Comparison of ENCODE assay signal across 21 cellular contexts in the genomic region with DNA sequence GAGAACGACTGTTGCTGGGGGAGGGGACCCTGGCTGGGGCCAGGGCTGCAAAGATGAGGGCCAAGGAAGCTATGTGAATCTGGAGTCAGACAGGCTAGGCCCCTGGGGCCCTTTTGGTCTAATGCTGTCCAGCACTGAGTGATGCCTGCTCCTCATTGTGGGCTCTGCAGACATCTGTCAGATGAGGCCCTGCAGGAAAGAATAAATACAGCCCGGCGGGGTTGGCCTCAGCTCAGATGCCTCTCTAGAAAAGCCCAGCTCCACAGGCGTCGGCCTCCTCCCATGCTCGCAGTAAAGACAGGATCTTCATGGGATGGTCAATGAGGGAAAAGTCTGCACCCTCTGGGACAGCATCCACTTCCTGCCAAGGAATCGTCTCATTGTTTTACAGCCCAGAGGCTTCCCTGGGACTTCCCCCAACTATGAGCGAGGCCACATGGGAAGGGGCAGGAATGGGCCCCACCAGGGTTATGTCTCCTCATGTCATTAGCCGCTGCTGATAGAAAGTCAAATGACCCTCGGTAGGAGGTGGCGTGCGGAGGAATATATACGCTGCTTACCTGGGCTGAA.
DNase-seq lines count a peak whose midpoint lies in the region; ATAC-seq, FAIRE-seq and TF ChIP-seq lines count a peak whose summit lies in the region.
"Had no signal": no experiment of that assay in that cellular context is flagged by ENCODE, and none has a peak within 500 bp of the region (broad histone marks: within the 10 kb centered on the region; RNA-seq: fewer than 3 reads in every experiment).

No MANE protein-coding gene starts in this region.

- no peak overlapping the region for H3K4me3 ChIP-seq in BLaER1
- H3K4me3 ChIP-seq in GM23338 = no peak overlapping the region
- H3K4me3 ChIP-seq in H1 (ENCODE audit: extremely low read depth in 1 of 4, insufficient read depth in 2 of 4, low read depth in 3 of 4, low read length in 4 of 4) = no peak overlapping the region
- H3K4me3 ChIP-seq: GM12878 had no signal

- H3K27me3 ChIP-seq in BLaER1 = no peaks in the 10 kb centered on the region
- H3K27me3 ChIP-seq in GM23338 (ENCODE audit: insufficient read depth) = no peaks in the 10 kb centered on the region
- H3K27me3 ChIP-seq in H1 (replicated peaks in 1 of 4; ENCODE audit: control insufficient read depth in 3 of 4, extremely low read depth in 1 of 4, insufficient read depth in 3 of 4, low read length in 3 of 4) = peaks cover 0 to 2% (median 0%) of the 10 kb centered on the region in 4 experiments; a peak in 4 of 7 replicates

- H3K9ac ChIP-seq in BLaER1 (no peak overlapping the region), H1 (replicated peaks in 1 of 4; ENCODE audit: extremely low read depth in 1 of 4, low read depth in 3 of 4, low read length in 3 of 4) (no peak overlapping the region)
- H3K9ac ChIP-seq: KMS-11 had no signal

- H3K27me3 Mint-ChIP-seq in GM23338 (ENCODE audit: insufficient read depth, low read depth, poor library complexity) = peaks cover 37% of the 10 kb centered on the region
- H3K27me3 Mint-ChIP-seq in stimulated activated naive CD8-positive, alpha-beta T cell treated with anti-CD3 and anti-CD28 coated beads, Interleukin-15, amount 100 ng/mL, for 72 hours = peaks cover 25% of the 10 kb centered on the region

- TF ChIP-seq RAD21 in H1 (IDR thresholded peaks at IDR 0.05 in 1 of 2, conservative IDR thresholded peaks at IDR 0.05 in 1 of 2; ENCODE audit: low read depth in 2 of 2, low read length in 2 of 2) = no peak

- no peak for TF ChIP-seq EP300 in H1 (IDR thresholded peaks at IDR 0.05; ENCODE audit: borderline replicate concordance in 1 of 2, low read depth in 2 of 2, low read length in 2 of 2)

- H3K4me1 Mint-ChIP-seq in GM23338 = peaks cover 50% of the 10 kb centered on the region
- no peaks in the 10 kb centered on the region for H3K4me1 Mint-ChIP-seq in stimulated activated naive CD8-positive, alpha-beta T cell treated with anti-CD3 and anti-CD28 coated beads, Interleukin-15, amount 100 ng/mL, for 72 hours

- no peak overlapping the region for H2BK15ac ChIP-seq in H1 (ENCODE audit: low read length)

- ATAC-seq in GM23338 (peak; percentile 31), GM18502 (IDR thresholded peaks at IDR 0.05; ENCODE audit: poor library complexity, unreplicated experiment) (no peak), GM21381 (IDR thresholded peaks at IDR 0.05; ENCODE audit: unreplicated experiment) (no peak)
- ATAC-seq in stimulated activated naive CD8-positive, alpha-beta T cell treated with anti-CD3 and anti-CD28 coated beads, Interleukin-15, amount 100 ng/mL, for 72 hours = no peak
- ATAC-seq: CD8-positive, alpha-beta T cell; GM12878; HepG2 had no signal

- no peak overlapping the region for H2AK5ac ChIP-seq in H1 (ENCODE audit: low read depth, low read length)

- WGBS in H1 (ENCODE audit: extremely low coverage in 1 of 2, insufficient coverage in 1 of 2, insufficient read length in 1 of 2, insufficient replicate concordance in 2 of 2, low coverage in 1 of 2, low lambda C conversion rate in 2 of 2, missing lambda C conversion rate in 1 of 2), 2 experiments = 85% methylated on average over 13 of the region's 13 CpGs; no CpG with 5 or more reads in 1 of the 2 experiments

- H3K4me3 Mint-ChIP-seq in GM23338 = no peak overlapping the region
- no peak overlapping the region for H3K4me3 Mint-ChIP-seq in stimulated activated naive CD8-positive, alpha-beta T cell treated with anti-CD3 and anti-CD28 coated beads, Interleukin-15, amount 100 ng/mL, for 72 hours
- H3K4me3 Mint-ChIP-seq: CD8-positive, alpha-beta T cell; HFFc6 had no signal

- no peaks in the 10 kb centered on the region; the same call in 1 of the 2 replicates for H3K23me2 ChIP-seq in H1 (ENCODE audit: low read depth, low read length)

- no peak overlapping the region for H4K91ac ChIP-seq in H1 (replicated peaks; ENCODE audit: insufficient read length, low read length)

- no peak for TF ChIP-seq POLR2A in H1 (IDR thresholded peaks at IDR 0.05; ENCODE audit: control extremely low read depth in 1 of 2, low read depth in 2 of 2, low read length in 2 of 2)

- DNase-seq in GM23338 (ENCODE audit: low spot score) (no peak), H1 (ENCODE audit: low read depth in 1 of 2, low spot score in 2 of 2) (no peak), myocyte (ENCODE audit: low read depth) (peak; percentile 31), GM10248 (ENCODE audit: extremely low spot score) (no peak)
- DNase-seq in stimulated activated naive CD8-positive, alpha-beta T cell treated with anti-CD3 and anti-CD28 coated beads, Interleukin-15, amount 100 ng/mL, for 72 hours = no peak
- DNase-seq: ACHN; CD8-positive, alpha-beta T cell; COR-L47; DMS153; DND-41; HCEC 1CT; HFFc6 had no signal

- no peaks in the 10 kb centered on the region; the same call in 2 of the 3 replicates for H3K9me3 Mint-ChIP-seq in GM23338
- H3K9me3 Mint-ChIP-seq in stimulated activated naive CD8-positive, alpha-beta T cell treated with anti-CD3 and anti-CD28 coated beads, Interleukin-15, amount 100 ng/mL, for 72 hours = no peaks in the 10 kb centered on the region
- H3K9me3 Mint-ChIP-seq: CD8-positive, alpha-beta T cell; HFFc6 had no signal

- H3K27ac ChIP-seq in BLaER1 = no peak overlapping the region
- H3K27ac ChIP-seq in GM23338 (ENCODE audit: low read depth) = no peak overlapping the region
- no peak overlapping the region for H3K27ac ChIP-seq in H1 (ENCODE audit: low read depth, low read length)
- H3K27ac ChIP-seq: C4-2B, KMS-11 had no signal

- H2BK120ac ChIP-seq in H1 (replicated peaks; ENCODE audit: low read depth, low read length) = no peak overlapping the region

- no peak overlapping the region for H3K23ac ChIP-seq in H1 (ENCODE audit: insufficient read length)

- H3K36me3 ChIP-seq in BLaER1 = no peaks in the 10 kb centered on the region
- H3K36me3 ChIP-seq in GM23338 (ENCODE audit: insufficient read depth) = no peaks in the 10 kb centered on the region
- H3K36me3 ChIP-seq in H1 (ENCODE audit: control insufficient read depth in 2 of 4, insufficient read depth in 4 of 4, low read length in 3 of 4) = no peaks in the 10 kb centered on the region

- H2AFZ ChIP-seq in GM23338 (0 out of 2 replicates have a peak overlapping the region, but pooled peaks have one; percentile 32), H1 (ENCODE audit: low read length) (no peak overlapping the region)

- H4K8ac ChIP-seq in H1 (ENCODE audit: extremely low read depth, insufficient read depth, low read length) = no peak overlapping the region

- no peak overlapping the region for H3K4ac ChIP-seq in H1 (replicated peaks; ENCODE audit: insufficient read length, low read depth, low read length)

- TF ChIP-seq CTCF in GM23338 (conservative IDR thresholded peaks at IDR 0.05; ENCODE audit: low read depth in 2 of 2) (no peak), H1 (IDR thresholded peaks at IDR 0.05; ENCODE audit: control extremely low read depth in 1 of 3, insufficient read depth in 1 of 3, low read depth in 1 of 3, low read length in 3 of 3) (no peak), GM10248 (IDR thresholded peaks at IDR 0.05; ENCODE audit: control extremely low read depth, extremely low read depth, low read depth, missing control alignments) (no peak)

- no peak overlapping the region for H2BK20ac ChIP-seq in H1 (ENCODE audit: low read length)

- 0 out of 2 replicates have a peak, but pooled peaks cover 4% of the 10 kb centered on the region for H3K9me2 ChIP-seq in GM23338 (ENCODE audit: insufficient read depth)

- no peak overlapping the region for H3K14ac ChIP-seq in H1 (ENCODE audit: insufficient read length)

- H4K5ac ChIP-seq in H1 (ENCODE audit: insufficient read length, low read depth, low read length) = no peak overlapping the region

- H3K79me2 ChIP-seq in GM23338 (replicated peaks; ENCODE audit: insufficient read depth) (no peaks in the 10 kb centered on the region), H1 (ENCODE audit: control insufficient read depth in 1 of 2, insufficient read depth in 2 of 2, low read length in 2 of 2) (no peaks in the 10 kb centered on the region)

- H3K27ac Mint-ChIP-seq in GM23338 = no peak overlapping the region
- no peak overlapping the region for H3K27ac Mint-ChIP-seq in stimulated activated naive CD8-positive, alpha-beta T cell treated with anti-CD3 and anti-CD28 coated beads, Interleukin-15, amount 100 ng/mL, for 72 hours
- H3K27ac Mint-ChIP-seq: CD8-positive, alpha-beta T cell; HFFc6 had no signal

- POLR2A ChIA-PET in H1 (lab: Charles Lee; ENCODE audit: partially characterized antibody) = no interaction called here
- POLR2A ChIA-PET in GM10248 (lab: Yijun Ruan, JAX) = no interaction called here

- H3K36me3 Mint-ChIP-seq in GM23338 (ENCODE audit: low read depth) = no peaks in the 10 kb centered on the region
- H3K36me3 Mint-ChIP-seq: CD8-positive, alpha-beta T cell had no signal

- no peak overlapping the region for H2BK12ac ChIP-seq in H1 (ENCODE audit: low read depth, low read length)

- no peaks in the 10 kb centered on the region for H3F3A ChIP-seq in GM23338 (replicated peaks; ENCODE audit: low read depth)

- no peak overlapping the region for H3K18ac ChIP-seq in H1 (ENCODE audit: extremely low read depth, low read length)

- CTCF ChIA-PET in H1 (lab: Charles Lee; ENCODE audit: partially characterized antibody) = interaction anchor here (0.8 to 2.6 kb wide), 6 partner anchors 10 to 71 kb away, joined by 3 to 11 read pairs (median 4); no protein-coding TSS in a partner anchor
- CTCF ChIA-PET in GM10248 (lab: Yijun Ruan, JAX) = interaction anchor here (1.4 kb wide), 1 partner anchor 8 kb away, joined by 3 read pairs; no protein-coding TSS in a partner anchor

- H3K4me1 ChIP-seq in BLaER1 (peaks cover 36% of the 10 kb centered on the region), GM23338 (ENCODE audit: insufficient read depth) (peaks cover 5% of the 10 kb centered on the region), H1 (replicated peaks in 1 of 4; ENCODE audit: control insufficient read depth in 3 of 4, insufficient read depth in 4 of 4, low read length in 3 of 4) (peaks cover 0 to 3% (median under 1%) of the 10 kb centered on the region in 4 experiments; a peak in 2 of 7 replicates)

- H3K4me2 ChIP-seq in BLaER1 (0 out of 2 replicates have a peak overlapping the region, but pooled peaks have one; percentile 7), GM23338 (no peak overlapping the region), H1 (ENCODE audit: insufficient read depth in 1 of 2, low read depth in 2 of 2, low read length in 2 of 2) (no peak overlapping the region)
- H3K4me2 ChIP-seq: KMS-11 had no signal

- no peaks in the 10 kb centered on the region for H3K79me1 ChIP-seq in H1 (ENCODE audit: low read depth, low read length)

- no peak for FAIRE-seq in H1 (lab: Jason Lieb, UNC)
- FAIRE-seq: D721Med, GM12878, HepG2, HTR-8/SVneo had no signal

- H2BK5ac ChIP-seq in H1 (ENCODE audit: low read depth, low read length) = no peak overlapping the region

- no peak overlapping the region for H3K56ac ChIP-seq in H1 (replicated peaks; ENCODE audit: insufficient read length, low read depth, low read length)

- H4K20me1 ChIP-seq in BLaER1 (no peaks in the 10 kb centered on the region), GM23338 (replicated peaks; ENCODE audit: insufficient read depth) (no peaks in the 10 kb centered on the region), H1 (replicated peaks in 1 of 2; ENCODE audit: control insufficient read depth in 1 of 2, insufficient read depth in 2 of 2, low read length in 2 of 2) (no peaks in the 10 kb centered on the region)

- H3K9me3 ChIP-seq in BLaER1 = no peaks in the 10 kb centered on the region
- no peaks in the 10 kb centered on the region for H3K9me3 ChIP-seq in H1 (ENCODE audit: insufficient read depth in 2 of 2, low read depth in 1 of 2, low read length in 1 of 2)
